Comparison of ENCODE assay signal across 11 cellular contexts in the genomic region with DNA sequence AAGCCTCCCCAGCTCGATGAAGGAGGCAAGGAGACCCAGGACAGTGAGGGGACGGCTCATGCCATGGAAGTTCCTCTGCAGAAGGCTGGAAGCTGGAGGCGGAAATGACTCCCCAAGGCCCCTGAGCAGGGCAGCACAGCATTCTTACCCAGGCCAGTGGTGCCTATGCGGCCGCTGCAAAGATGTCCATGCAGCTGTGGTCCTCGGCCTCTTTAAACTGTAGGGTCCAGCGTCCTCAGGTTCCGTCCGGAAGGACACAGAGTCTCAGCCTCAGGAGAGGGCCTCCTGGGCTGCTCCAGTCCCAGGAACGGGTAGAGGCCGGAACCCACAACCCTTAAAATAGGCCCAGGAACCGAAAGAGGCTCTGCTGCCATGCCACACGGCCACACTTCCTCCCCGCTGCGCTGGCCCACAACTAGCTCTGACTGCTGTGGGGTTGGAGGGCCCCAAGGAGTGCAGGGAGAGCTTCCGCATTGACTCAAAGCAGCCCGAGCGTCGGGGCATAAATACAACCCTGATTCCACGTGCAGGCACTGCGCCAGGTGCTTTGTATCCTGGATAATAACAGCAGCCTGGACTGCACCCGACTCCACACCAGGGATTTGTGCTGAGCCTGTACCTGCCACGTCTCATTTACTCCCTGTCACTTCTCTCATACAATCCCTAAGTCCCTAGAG. TPM values are rescaled to one million over a fixed set of nuclear protein-coding genes. Genes with fewer than 3 reads are reported as not detected.
DNase-seq lines count a peak whose midpoint lies in the region; ATAC-seq and TF ChIP-seq lines count a peak whose summit lies in the region.
"Had no signal": no experiment of that assay in that cellular context is flagged by ENCODE, and none has a peak within 500 bp of the region (broad histone marks: within the 10 kb centered on the region; RNA-seq: fewer than 3 reads in every experiment).

No MANE protein-coding gene starts in this region.

- CTCF ChIA-PET in SK-N-SH (lab: Yijun Ruan, JAX) = interaction anchor here (1.0 to 2.0 kb wide), 2 partner anchors 25 to 26 kb away, joined by 3 to 8 read pairs; no protein-coding TSS in a partner anchor

- H3K4me1 ChIP-seq in right cardiac atrium (ENCODE audit: control insufficient read depth, insufficient read depth, low read length) (no peaks in the 10 kb centered on the region), SK-N-SH (ENCODE audit: control insufficient read depth in 1 of 2, insufficient read depth in 2 of 2, low read depth in 1 of 2, low read length in 1 of 2) (peaks cover 6 to 12% of the 10 kb centered on the region in 2 experiments; a peak in 2 of 4 replicates)

- TF ChIP-seq CTCF in SK-N-SH (IDR thresholded peaks at IDR 0.05) = no peak

- intact Hi-C loops in right cardiac atrium (cut with DNase I) = no loop called here

- H3K79me2 ChIP-seq in SK-N-SH (ENCODE audit: insufficient read depth) = peaks cover 31% of the 10 kb centered on the region

- H3K36me3 ChIP-seq in SK-N-SH (replicated peaks in 1 of 2; ENCODE audit: control insufficient read depth in 1 of 2, insufficient read depth in 2 of 2, low read length in 1 of 2) = peaks cover 0 to 5% of the 10 kb centered on the region in 2 experiments

- H3K9me2 ChIP-seq in SK-N-SH = no peaks in the 10 kb centered on the region

- ATAC-seq in GM21786 (IDR thresholded peaks at IDR 0.05; ENCODE audit: unreplicated experiment) (peak; percentile 62), right cardiac atrium (peak; percentile 13 to 26), GM18517 (IDR thresholded peaks at IDR 0.05; ENCODE audit: unreplicated experiment) (no peak)
- ATAC-seq: Panc1 had no signal

- H3K4me3 ChIP-seq in right cardiac atrium (ENCODE audit: low read length) (no peak overlapping the region), SK-N-SH (ENCODE audit: low read depth in 2 of 2, low read length in 1 of 2) (no peak overlapping the region)

- H3F3A ChIP-seq in SK-N-SH (replicated peaks; ENCODE audit: insufficient read depth) = no peaks in the 10 kb centered on the region

- DNase-seq in DMS53 (lab: John Stamatoyannopoulos, UW) (peak; percentile 45), DMS53 treated with DMSO at 0.1 percent for 48 hours (lab: John Stamatoyannopoulos, UW; ENCODE audit: unreplicated experiment) (no peak), NCI-H187 treated with DMSO at 0.1 percent for 48 hours (lab: John Stamatoyannopoulos, UW) (peak; percentile 57), right cardiac atrium (peak in 2 of 3 donors; percentile 78), SK-N-SH (no peak)
- DNase-seq in stimulated activated CD4-positive, alpha-beta T cell treated with anti-CD3 and anti-CD28 coated beads, Interleukin-12 subunit alpha, Interleukin-12 subunit beta, amount 100 ng/mL, for 4 hours = no peak

- no peak overlapping the region for H2AFZ ChIP-seq in SK-N-SH (ENCODE audit: low read depth)

- no peak for TF ChIP-seq EP300 in SK-N-SH (IDR thresholded peaks at IDR 0.05; ENCODE audit: borderline replicate concordance in 1 of 2, low read depth in 1 of 2, low read length in 1 of 2)

- no peak for TF ChIP-seq RAD21 in SK-N-SH (IDR thresholded peaks at IDR 0.05; ENCODE audit: low read length)

- H3K27me3 ChIP-seq in right cardiac atrium (ENCODE audit: control insufficient read depth, insufficient read depth) (no peaks in the 10 kb centered on the region), SK-N-SH (ENCODE audit: insufficient read depth) (no peaks in the 10 kb centered on the region)

- no peak overlapping the region for H3K9ac ChIP-seq in SK-N-SH

- H3K4me2 ChIP-seq in SK-N-SH = no peak overlapping the region

- peaks cover 36% of the 10 kb centered on the region for H4K20me1 ChIP-seq in SK-N-SH (ENCODE audit: insufficient read depth)

- POLR2A ChIA-PET in SK-N-SH (lab: Yijun Ruan, JAX) = no interaction called here

- H3K27ac ChIP-seq in right cardiac atrium (ENCODE audit: low read length) (peak overlapping the region; percentile 1), SK-N-SH (ENCODE audit: low read depth in 2 of 2, low read length in 1 of 2) (no peak overlapping the region)
- H3K27ac ChIP-seq: 22Rv1 had no signal

- H3K9me3 ChIP-seq in right cardiac atrium (ENCODE audit: control insufficient read depth, low read length) (no peaks in the 10 kb centered on the region), SK-N-SH (no peaks in the 10 kb centered on the region)

- WGBS in right cardiac atrium = 81% methylated on average over 23 of the region's 23 CpGs
- 80% methylated on average over 8 of the region's 23 CpGs for WGBS in SK-N-SH (ENCODE audit: low lambda C conversion rate)

TF ChIP-seq in SK-N-SH, 30 proteins besides CTCF, POLR2A, EP300 and RAD21:
- TF ChIP-seq, protein P1, sequence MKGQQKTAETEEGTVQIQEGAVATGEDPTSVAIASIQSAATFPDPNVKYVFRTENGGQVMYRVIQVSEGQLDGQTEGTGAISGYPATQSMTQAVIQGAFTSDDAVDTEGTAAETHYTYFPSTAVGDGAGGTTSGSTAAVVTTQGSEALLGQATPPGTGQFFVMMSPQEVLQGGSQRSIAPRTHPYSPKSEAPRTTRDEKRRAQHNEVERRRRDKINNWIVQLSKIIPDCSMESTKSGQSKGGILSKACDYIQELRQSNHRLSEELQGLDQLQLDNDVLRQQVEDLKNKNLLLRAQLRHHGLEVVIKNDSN (IDR thresholded peaks at IDR 0.05; ENCODE audit: borderline replicate concordance, low read depth) = no peak
- TF ChIP-seq MXI1 (IDR thresholded peaks at IDR 0.05; ENCODE audit: low read depth, low read length) (no peak), FOXJ3 (CRISPR knock-in tag; IDR thresholded peaks at IDR 0.05) (no peak), FOSL2 (IDR thresholded peaks at IDR 0.05; ENCODE audit: borderline replicate concordance, low read depth) (no peak), CHD2 (IDR thresholded peaks at IDR 0.05; ENCODE audit: low read length, partially characterized antibody) (no peak), RXRA (IDR thresholded peaks at IDR 0.05; ENCODE audit: borderline replicate concordance, low read depth) (no peak), MEF2A (IDR thresholded peaks at IDR 0.05; ENCODE audit: borderline replicate concordance, low read depth) (no peak), ELF1 (IDR thresholded peaks at IDR 0.05) (no peak), NRF1 (IDR thresholded peaks at IDR 0.05; ENCODE audit: low read depth, low read length) (no peak), NFIC (IDR thresholded peaks at IDR 0.05; ENCODE audit: borderline replicate concordance) (no peak), YY1 (IDR thresholded peaks at IDR 0.05; ENCODE audit: low read depth) (no peak)
- TF ChIP-seq, protein P2, sequence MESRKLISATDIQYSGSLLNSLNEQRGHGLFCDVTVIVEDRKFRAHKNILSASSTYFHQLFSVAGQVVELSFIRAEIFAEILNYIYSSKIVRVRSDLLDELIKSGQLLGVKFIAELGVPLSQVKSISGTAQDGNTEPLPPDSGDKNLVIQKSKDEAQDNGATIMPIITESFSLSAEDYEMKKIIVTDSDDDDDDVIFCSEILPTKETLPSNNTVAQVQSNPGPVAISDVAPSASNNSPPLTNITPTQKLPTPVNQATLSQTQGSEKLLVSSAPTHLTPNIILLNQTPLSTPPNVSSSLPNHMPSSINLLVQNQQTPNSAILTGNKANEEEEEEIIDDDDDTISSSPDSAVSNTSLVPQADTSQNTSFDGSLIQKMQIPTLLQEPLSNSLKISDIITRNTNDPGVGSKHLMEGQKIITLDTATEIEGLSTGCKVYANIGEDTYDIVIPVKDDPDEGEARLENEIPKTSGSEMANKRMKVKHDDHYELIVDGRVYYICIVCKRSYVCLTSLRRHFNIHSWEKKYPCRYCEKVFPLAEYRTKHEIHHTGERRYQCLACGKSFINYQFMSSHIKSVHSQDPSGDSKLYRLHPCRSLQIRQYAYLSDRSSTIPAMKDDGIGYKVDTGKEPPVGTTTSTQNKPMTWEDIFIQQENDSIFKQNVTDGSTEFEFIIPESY (IDR thresholded peaks at IDR 0.05; ENCODE audit: borderline replicate concordance, low read depth) = no peak

RNA-seq across cellular contexts. Expression of a gene that starts 5.5 kb away (rescaled TPM):
- total RNA-seq in right cardiac atrium = 10 to 100 TPM; 23.3 to 34.1 (median 25.6) TPM
- polyA plus RNA-seq in right cardiac atrium (14.8 TPM), SK-N-SH (2012; rRNA removed) (55.9 and 80.8 TPM in 2 replicates)
- 31.0 and 38.2 TPM in 2 replicates for polyA plus RNA-seq in SK-N-SH (2012; cell fraction: cytosol; rRNA removed)
- polyA plus RNA-seq in SK-N-SH (2012; cell fraction: nucleus; rRNA removed) = 228 and 274 TPM in 2 replicates

RNA-seq across cellular contexts. Expression of a gene that starts 49.5 kb away (rescaled TPM):
- total RNA-seq in right cardiac atrium = not detected
- not detected for polyA plus RNA-seq in right cardiac atrium
- polyA plus RNA-seq in SK-N-SH (2012; rRNA removed) = not detected in 2 replicates
- not detected in 2 replicates for polyA plus RNA-seq in SK-N-SH (2012; cell fraction: cytosol; rRNA removed)
- polyA plus RNA-seq in SK-N-SH (2012; cell fraction: nucleus; rRNA removed) = not detected in 2 replicates
- total RNA-seq: endothelial cell of umbilical vein had no signal
- polyA plus RNA-seq: endothelial cell of umbilical vein had no signal

Comparison
In these comparisons a context has a peak if more than half of its experiments do, and no peak if none do; other contexts are left out.
1. DNase-seq: peak in DMS53 (single experiment), NCI-H187 treated with DMSO at 0.1 percent for 48 hours (single experiment) and right cardiac atrium (2 of 3); none in DMS53 treated with DMSO at 0.1 percent for 48 hours (single experiment), stimulated activated CD4-positive, alpha-beta T cell treated with anti-CD3 and anti-CD28 coated beads, Interleukin-12 subunit alpha, Interleukin-12 subunit beta, amount 100 ng/mL, for 4 hours (single experiment) and SK-N-SH (single experiment).